Comparison of ENCODE assay signal across 20 cellular contexts in the genomic region with DNA sequence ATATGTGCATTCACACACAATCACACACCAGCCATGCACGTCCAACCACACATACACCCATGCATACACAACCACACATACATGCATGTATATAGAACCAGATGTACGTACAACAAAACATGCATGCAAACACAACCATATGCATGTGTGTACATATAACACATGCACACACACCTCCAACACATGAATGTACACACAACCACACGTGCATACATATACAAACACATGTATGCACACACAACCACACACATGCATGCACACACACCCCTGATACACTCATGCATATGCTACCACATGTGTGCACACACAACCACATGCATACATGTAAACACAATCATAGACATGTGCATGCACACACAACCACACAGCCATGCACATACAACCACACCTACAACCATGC. TPM values are rescaled to one million over a fixed set of nuclear protein-coding genes. Genes with fewer than 3 reads are reported as not detected.
DNase-seq lines count a peak whose midpoint lies in the region; ATAC-seq, FAIRE-seq and TF ChIP-seq lines count a peak whose summit lies in the region.
"Had no signal": no experiment of that assay in that cellular context is flagged by ENCODE, and none has a peak within 500 bp of the region (broad histone marks: within the 10 kb centered on the region; RNA-seq: fewer than 3 reads in every experiment).

No MANE protein-coding gene starts in this region.

- H2AFZ ChIP-seq in HepG2 (ENCODE audit: low read length): no peak overlapping the region
- H2AFZ ChIP-seq: GM23338 had no signal

- TF ChIP-seq CTCF in HepG2 (CRISPR knock-in tag; IDR thresholded peaks at IDR 0.05): no peak
- TF ChIP-seq CTCF in right lobe of liver (IDR thresholded peaks at IDR 0.05): no peak
- no peak for TF ChIP-seq CTCF in coronary artery (IDR thresholded peaks at IDR 0.05)
- no peak for TF ChIP-seq CTCF in heart left ventricle (IDR thresholded peaks at IDR 0.05)

- DNase-seq in HepG2 (ENCODE audit: low spot score) (no peak), right lobe of liver (no peak), coronary artery (ENCODE audit: low spot score) (peak; percentile 4), islet precursor cell (peak; percentile 15), heart left ventricle (no peak)
- no peak for DNase-seq in effector CD4-positive, alpha-beta T cell
- DNase-seq: ACHN; BE2C; C1 segment of cervical spinal cord; CD4-positive, CD25-positive, alpha-beta regulatory T cell; CD8-positive, alpha-beta memory T cell; COR-L47; DMS 273 treated with DMSO at 0.1 percent for 48 hours; DMS53; DND-41; EL; H7 had no signal

- POLR2A ChIA-PET in HepG2 (lab: Yijun Ruan, JAX): no interaction called here

- 0 out of 5 replicates have a peak, but pooled peaks cover 0 to 5% of the 10 kb centered on the region in 2 experiments for H3K27me3 ChIP-seq in HepG2 (ENCODE audit: control insufficient read depth in 1 of 2, insufficient read depth in 2 of 2, low read length in 2 of 2)
- H3K27me3 ChIP-seq in right lobe of liver: no peaks in the 10 kb centered on the region
- peaks cover 0 to 5% (median 0%) of the 10 kb centered on the region in 9 donors for H3K27me3 ChIP-seq in heart left ventricle
- H3K27me3 ChIP-seq: BE2C had no signal

- no peaks in the 10 kb centered on the region for H4K20me1 ChIP-seq in HepG2 (ENCODE audit: insufficient read depth, low read length)

- TF ChIP-seq RAD21 in HepG2 (CRISPR knock-in tag; IDR thresholded peaks at IDR 0.05): no peak

- H3K27ac ChIP-seq in HepG2 (ENCODE audit: extremely low read length, insufficient read depth, low read length): no peak overlapping the region
- H3K27ac ChIP-seq in right lobe of liver: no peak overlapping the region
- no peak overlapping the region for H3K27ac ChIP-seq in coronary artery
- H3K27ac ChIP-seq in heart left ventricle: no peak overlapping the region

- TF ChIP-seq EP300 in HepG2 (IDR thresholded peaks at IDR 0.05; ENCODE audit: low read depth in 2 of 2, low read length in 2 of 2) (no peak), HepG2 (CRISPR knock-in tag; IDR thresholded peaks at IDR 0.05; ENCODE audit: borderline replicate concordance) (no peak)

- TF ChIP-seq POLR2A in HepG2 (IDR thresholded peaks at IDR 0.05; ENCODE audit: insufficient read depth in 1 of 2, low read depth in 2 of 2, low read length in 2 of 2) (no peak), right lobe of liver (IDR thresholded peaks at IDR 0.05) (no peak), heart left ventricle (IDR thresholded peaks at IDR 0.05) (no peak)

- H3K9me3 ChIP-seq in HepG2 (ENCODE audit: low read length): no peaks in the 10 kb centered on the region
- no peaks in the 10 kb centered on the region for H3K9me3 ChIP-seq in right lobe of liver
- peaks cover 0 to 2% (median 0%) of the 10 kb centered on the region in 12 donors for H3K9me3 ChIP-seq in heart left ventricle
- H3K9me3 ChIP-seq: BE2C had no signal

- no peaks in the 10 kb centered on the region for H3K79me2 ChIP-seq in HepG2 (ENCODE audit: insufficient read depth, low read length)

- H3K4me3 ChIP-seq in HepG2 (replicated peaks in 1 of 3; ENCODE audit: insufficient read depth in 1 of 3, low read depth in 2 of 3, low read length in 3 of 3): no peak overlapping the region
- H3K4me3 ChIP-seq in right lobe of liver: no peak overlapping the region
- no peak overlapping the region for H3K4me3 ChIP-seq in coronary artery
- H3K4me3 ChIP-seq in heart left ventricle: no peak overlapping the region
- H3K4me3 ChIP-seq: GM12878, GM23338 had no signal

- in situ Hi-C loops in HepG2 (cut with HindIII; ENCODE audit: extremely low pct_ligation_motif_present, low pct_unique_long_range_greater_than_20kb): no loop called here

- CTCF ChIA-PET in HepG2 (lab: Yijun Ruan, JAX; ENCODE audit: low intra/inter-chr PET ratio, low total read pairs): no interaction called here

- no TSS peak for BruUV-seq in HepG2 (replicated peaks; lab: Mats Ljungman, UMichigan)

- WGBS in HepG2 (ENCODE audit: low lambda C conversion rate): 51% methylated on average over 3 of the region's 3 CpGs
- 76% methylated on average over 3 of the region's 3 CpGs for WGBS in right lobe of liver (ENCODE audit: insufficient coverage, low coverage, low lambda C conversion rate, missing lambda C conversion rate)
- WGBS in heart left ventricle, 4 donors: 88 to 92% (median 90%) methylated on average over 3 of the region's 3 CpGs

- no peak overlapping the region for H3K9ac ChIP-seq in HepG2 (ENCODE audit: insufficient read depth, low read depth, low read length)

- intact Hi-C loops in HepG2 (cut with micrococcal nuclease; ENCODE audit: unreplicated experiment) (no loop called here), right lobe of liver (cut with DNase I) (no loop called here), heart left ventricle (cut with DNase I) (no loop called here)

- no peak overlapping the region for H3K4me2 ChIP-seq in HepG2 (ENCODE audit: low read depth, low read length)
- H3K4me2 ChIP-seq: GM23338 had no signal

- no peak for FAIRE-seq in HepG2 (lab: Jason Lieb, UNC)
- FAIRE-seq: GM12878 had no signal

- H3K36me3 ChIP-seq in HepG2 (replicated peaks in 1 of 2; ENCODE audit: control insufficient read depth in 1 of 2, insufficient read depth in 2 of 2, low read length in 2 of 2): no peaks in the 10 kb centered on the region
- no peaks in the 10 kb centered on the region for H3K36me3 ChIP-seq in right lobe of liver
- no peaks in the 10 kb centered on the region for H3K36me3 ChIP-seq in heart left ventricle
- H3K36me3 ChIP-seq: BE2C had no signal

- H3K4me1 ChIP-seq in HepG2 (ENCODE audit: insufficient read depth, low read length): peaks cover 27% of the 10 kb centered on the region
- no peaks in the 10 kb centered on the region for H3K4me1 ChIP-seq in right lobe of liver
- no peaks in the 10 kb centered on the region for H3K4me1 ChIP-seq in heart left ventricle
- H3K4me1 ChIP-seq: BE2C had no signal

- ATAC-seq in HepG2: no peak
- no peak for ATAC-seq in right lobe of liver
- ATAC-seq in heart left ventricle: no peak
- no peak for ATAC-seq in HG03571 (IDR thresholded peaks at IDR 0.05; ENCODE audit: unreplicated experiment)
- ATAC-seq: GM12878, GM23338 had no signal

TF ChIP-seq in HepG2, 621 proteins besides CTCF, POLR2A, EP300 and RAD21 (continues in another document):
- TF ChIP-seq, protein P1, sequence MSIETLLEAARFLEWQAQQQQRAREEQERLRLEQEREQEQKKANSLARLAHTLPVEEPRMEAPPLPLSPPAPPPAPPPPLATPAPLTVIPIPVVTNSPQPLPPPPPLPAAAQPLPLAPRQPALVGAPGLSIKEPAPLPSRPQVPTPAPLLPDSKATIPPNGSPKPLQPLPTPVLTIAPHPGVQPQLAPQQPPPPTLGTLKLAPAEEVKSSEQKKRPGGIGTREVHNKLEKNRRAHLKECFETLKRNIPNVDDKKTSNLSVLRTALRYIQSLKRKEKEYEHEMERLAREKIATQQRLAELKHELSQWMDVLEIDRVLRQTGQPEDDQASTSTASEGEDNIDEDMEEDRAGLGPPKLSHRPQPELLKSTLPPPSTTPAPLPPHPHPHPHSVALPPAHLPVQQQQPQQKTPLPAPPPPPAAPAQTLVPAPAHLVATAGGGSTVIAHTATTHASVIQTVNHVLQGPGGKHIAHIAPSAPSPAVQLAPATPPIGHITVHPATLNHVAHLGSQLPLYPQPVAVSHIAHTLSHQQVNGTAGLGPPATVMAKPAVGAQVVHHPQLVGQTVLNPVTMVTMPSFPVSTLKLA (IDR thresholded peaks at IDR 0.05): peak; percentile 98
- no peak for TF ChIP-seq XBP1 (CRISPR knock-in tag; IDR thresholded peaks at IDR 0.05)
- TF ChIP-seq, protein P2, sequence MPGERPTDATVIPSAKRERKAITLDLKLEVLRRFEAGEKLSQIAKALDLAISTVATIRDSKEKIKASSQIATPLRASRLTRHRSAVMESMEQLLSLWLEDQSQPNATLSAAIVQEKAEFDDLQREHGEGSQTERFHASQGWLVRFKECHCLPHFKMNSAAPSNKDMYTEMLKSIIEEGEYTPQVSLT (CRISPR knock-in tag; IDR thresholded peaks at IDR 0.05; ENCODE audit: borderline replicate concordance, low read depth): no peak
- TF ChIP-seq JARID2 (CRISPR knock-in tag; IDR thresholded peaks at IDR 0.05; ENCODE audit: insufficient replicate concordance): no peak
- peak; percentile 24; the same call in 1 of the 2 replicates for TF ChIP-seq JUNB (CRISPR knock-in tag; IDR thresholded peaks at IDR 0.05; ENCODE audit: borderline replicate concordance)
- TF ChIP-seq ZBTB42 (CRISPR knock-in tag; IDR thresholded peaks at IDR 0.05): no peak
- TF ChIP-seq NBN (conservative IDR thresholded peaks at IDR 0.05): no peak
- no peak for TF ChIP-seq MXI1 (IDR thresholded peaks at IDR 0.05; ENCODE audit: borderline replicate concordance, low read depth, low read length)
- no peak for TF ChIP-seq SRF (IDR thresholded peaks at IDR 0.05; ENCODE audit: low read depth, low read length)
- no peak for TF ChIP-seq HDAC1 (CRISPR knock-in tag; IDR thresholded peaks at IDR 0.05)
- no peak for TF ChIP-seq ZNF878 (CRISPR knock-in tag; IDR thresholded peaks at IDR 0.05)

RNA-seq across cellular contexts. Expression of a gene that starts 52.0 kb away (rescaled TPM):
- not detected in 2 replicates for total RNA-seq in HepG2 (2016; rRNA removed; fragmentation: Illumina TruSeq; extraction: Trizol)
- total RNA-seq in HepG2 (2016; cell fraction: cytosol; rRNA removed; fragmentation: Illumina TruSeq; extraction: Trizol; ENCODE audit: low read depth): 0.18 TPM in 1 of 2 replicates, not detected in the other
- total RNA-seq in HepG2 (2016; cell fraction: insoluble cytoplasmic fraction; rRNA removed; fragmentation: Illumina TruSeq; extraction: Trizol): not detected in 2 replicates
- not detected in 2 replicates for total RNA-seq in HepG2 (2016; cell fraction: membrane; rRNA removed; fragmentation: Illumina TruSeq; extraction: Trizol)
- total RNA-seq in HepG2 (2016; cell fraction: nucleus; rRNA removed; fragmentation: Illumina TruSeq; extraction: Trizol): not detected in 2 replicates
- polyA plus RNA-seq in HepG2 (2011; rRNA removed): not detected in 2 replicates
- polyA plus RNA-seq in HepG2 (2011; cell fraction: cytosol; rRNA removed): not detected in 2 replicates
- not detected in 2 replicates for polyA plus RNA-seq in HepG2 (2011; cell fraction: nucleus; rRNA removed)
- not detected in 2 replicates for polyA plus RNA-seq in HepG2 (2012)
- not detected in 2 replicates for polyA plus RNA-seq in HepG2 (2016; cell fraction: cytosol; fragmentation: Illumina TruSeq; extraction: Trizol; ENCODE audit: low read depth)
- polyA plus RNA-seq in HepG2 (2016; cell fraction: insoluble cytoplasmic fraction; fragmentation: Illumina TruSeq; extraction: Trizol; ENCODE audit: low read depth): not detected in 2 replicates
- polyA plus RNA-seq in HepG2 (2016; cell fraction: membrane; fragmentation: Illumina TruSeq; extraction: Trizol; ENCODE audit: low read depth): not detected in 2 replicates
- not detected in 2 replicates for polyA plus RNA-seq in HepG2 (2016; cell fraction: nucleus; fragmentation: Illumina TruSeq; extraction: Trizol; ENCODE audit: insufficient read depth, low read depth)
- not detected in 2 replicates for polyA minus RNA-seq in HepG2 (2011; rRNA and poly(A)+ RNA removed; ENCODE audit: low replicate concordance)
- not detected in 2 replicates for polyA minus RNA-seq in HepG2 (2011; cell fraction: cytosol; rRNA and poly(A)+ RNA removed)
- not detected in 2 replicates for polyA minus RNA-seq in HepG2 (2011; cell fraction: nucleus; rRNA and poly(A)+ RNA removed)
- total RNA-seq in right lobe of liver: under 1 TPM; 0.11 to 0.46 (median 0.25) TPM
- total RNA-seq in heart left ventricle: 1 to 10 TPM; 1.5 to 4.0 (median 2.6) TPM
- polyA plus RNA-seq in heart left ventricle: 1 to 10 TPM in 1 of 2 donors, under 1 TPM in 1; 0.84 to 2.6 TPM

Comparison
In these comparisons a context has a peak if more than half of its experiments do, and no peak if none do; other contexts are left out.
1. DNase-seq: peak in coronary artery (single experiment) and islet precursor cell (single experiment); none in HepG2 (single experiment), right lobe of liver (0 of 3), effector CD4-positive, alpha-beta T cell (single experiment) and heart left ventricle (0 of 5).